Comparison of ENCODE assay signal across 9 cellular contexts in the genomic region with DNA sequence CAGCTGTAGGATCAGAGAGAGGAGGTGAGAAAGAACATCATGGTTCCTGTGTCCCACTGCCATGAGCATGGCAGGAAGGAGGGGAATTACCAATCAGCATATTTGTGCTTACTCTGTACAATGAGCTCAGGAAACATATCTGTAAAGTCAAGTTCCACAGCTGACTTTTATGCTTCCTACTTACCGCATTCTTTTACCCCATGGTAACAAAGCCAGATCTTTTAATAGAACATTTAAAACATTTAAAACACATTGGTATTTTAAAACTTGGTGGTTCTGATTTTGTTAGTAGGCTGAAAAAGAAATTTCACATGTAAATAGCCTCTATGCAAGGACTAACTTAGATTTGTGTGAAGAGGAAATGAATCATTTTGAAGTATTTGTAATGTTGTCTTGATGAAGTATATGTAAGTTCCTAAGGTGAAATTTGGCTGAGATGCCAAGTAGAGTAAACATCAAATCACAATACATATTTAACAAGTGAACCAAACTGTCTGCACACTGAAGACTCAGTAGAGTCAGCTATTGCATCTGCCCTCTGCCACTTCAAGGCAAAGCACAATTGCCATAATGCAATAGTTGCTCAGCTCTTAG.
DNase-seq lines count a peak whose midpoint lies in the region; ATAC-seq lines count a peak whose summit lies in the region.
"Had no signal": no experiment of that assay in that cellular context is flagged by ENCODE, and none has a peak within 500 bp of the region (broad histone marks: within the 10 kb centered on the region; RNA-seq: fewer than 3 reads in every experiment).

No MANE protein-coding gene starts in this region.

- peaks cover 58% of the 10 kb centered on the region for H3K36me3 Mint-ChIP-seq in activated T-helper 2 cell treated with anti-CD3 and anti-CD28 coated beads, Interferon-gamma antibody, Interleukin-2, Interleukin-4, amounts not matched to agents 10 μg/mL and 5 μg/mL and 100 μg/mL, durations not matched to agents 14 hours and 24 hours and 36 hours (ENCODE audit: low read depth)

- ATAC-seq in GM18502 (IDR thresholded peaks at IDR 0.05; ENCODE audit: poor library complexity, unreplicated experiment): peak; percentile 34
- ATAC-seq in HG03159 (IDR thresholded peaks at IDR 0.05; ENCODE audit: unreplicated experiment): peak; percentile 15

- no peaks in the 10 kb centered on the region for H3K27me3 Mint-ChIP-seq in activated T-helper 2 cell treated with anti-CD3 and anti-CD28 coated beads, Interferon-gamma antibody, Interleukin-2, Interleukin-4, amounts not matched to agents 10 μg/mL and 5 μg/mL and 100 μg/mL, durations not matched to agents 14 hours and 24 hours and 36 hours (ENCODE audit: low read depth)

- no peaks in the 10 kb centered on the region for H3K9me3 Mint-ChIP-seq in activated T-helper 2 cell treated with anti-CD3 and anti-CD28 coated beads, Interferon-gamma antibody, Interleukin-2, Interleukin-4, amounts not matched to agents 10 μg/mL and 5 μg/mL and 100 μg/mL, durations not matched to agents 14 hours and 24 hours and 36 hours

- peaks cover 30% of the 10 kb centered on the region for H3K4me1 Mint-ChIP-seq in activated T-helper 2 cell treated with anti-CD3 and anti-CD28 coated beads, Interferon-gamma antibody, Interleukin-2, Interleukin-4, amounts not matched to agents 10 μg/mL and 5 μg/mL and 100 μg/mL, durations not matched to agents 14 hours and 24 hours and 36 hours (ENCODE audit: low read depth)

- H3K4me3 Mint-ChIP-seq in activated T-helper 2 cell treated with anti-CD3 and anti-CD28 coated beads, Interferon-gamma antibody, Interleukin-2, Interleukin-4, amounts not matched to agents 10 μg/mL and 5 μg/mL and 100 μg/mL, durations not matched to agents 14 hours and 24 hours and 36 hours (ENCODE audit: low read depth): no peak overlapping the region

- no peak for DNase-seq in activated T-helper 2 cell treated with anti-CD3 and anti-CD28 coated beads, Interferon-gamma antibody, Interleukin-2, Interleukin-4, amounts not matched to agents 10 μg/mL and 5 μg/mL and 100 μg/mL, durations not matched to agents 14 hours and 24 hours and 36 hours (ENCODE audit: low spot score)
- DNase-seq in myocyte (ENCODE audit: low read depth) (peak; percentile 18), OCI-M1 (lab: John Stamatoyannopoulos, UW) (no peak), RPMI8226 (no peak), COLO668 (lab: John Stamatoyannopoulos, UW; ENCODE audit: unreplicated experiment) (no peak), mucosa of gallbladder (ENCODE audit: low spot score) (no peak)
- DNase-seq: NCI-H1436 had no signal

- intact Hi-C loops in activated T-helper 2 cell treated with anti-CD3 and anti-CD28 coated beads, Interferon-gamma antibody, Interleukin-2, Interleukin-4, amounts not matched to agents 10 μg/mL and 5 μg/mL and 100 μg/mL, durations not matched to agents 14 hours and 24 hours and 36 hours (cut with micrococcal nuclease): loop anchor here (1.0 to 2.0 kb wide), 4 partner anchors 16 to 70 kb away; no protein-coding TSS in a partner anchor

- H3K27ac Mint-ChIP-seq in activated T-helper 2 cell treated with anti-CD3 and anti-CD28 coated beads, Interferon-gamma antibody, Interleukin-2, Interleukin-4, amounts not matched to agents 10 μg/mL and 5 μg/mL and 100 μg/mL, durations not matched to agents 14 hours and 24 hours and 36 hours: peak overlapping the region; percentile 62
